In the genomic region with DNA sequence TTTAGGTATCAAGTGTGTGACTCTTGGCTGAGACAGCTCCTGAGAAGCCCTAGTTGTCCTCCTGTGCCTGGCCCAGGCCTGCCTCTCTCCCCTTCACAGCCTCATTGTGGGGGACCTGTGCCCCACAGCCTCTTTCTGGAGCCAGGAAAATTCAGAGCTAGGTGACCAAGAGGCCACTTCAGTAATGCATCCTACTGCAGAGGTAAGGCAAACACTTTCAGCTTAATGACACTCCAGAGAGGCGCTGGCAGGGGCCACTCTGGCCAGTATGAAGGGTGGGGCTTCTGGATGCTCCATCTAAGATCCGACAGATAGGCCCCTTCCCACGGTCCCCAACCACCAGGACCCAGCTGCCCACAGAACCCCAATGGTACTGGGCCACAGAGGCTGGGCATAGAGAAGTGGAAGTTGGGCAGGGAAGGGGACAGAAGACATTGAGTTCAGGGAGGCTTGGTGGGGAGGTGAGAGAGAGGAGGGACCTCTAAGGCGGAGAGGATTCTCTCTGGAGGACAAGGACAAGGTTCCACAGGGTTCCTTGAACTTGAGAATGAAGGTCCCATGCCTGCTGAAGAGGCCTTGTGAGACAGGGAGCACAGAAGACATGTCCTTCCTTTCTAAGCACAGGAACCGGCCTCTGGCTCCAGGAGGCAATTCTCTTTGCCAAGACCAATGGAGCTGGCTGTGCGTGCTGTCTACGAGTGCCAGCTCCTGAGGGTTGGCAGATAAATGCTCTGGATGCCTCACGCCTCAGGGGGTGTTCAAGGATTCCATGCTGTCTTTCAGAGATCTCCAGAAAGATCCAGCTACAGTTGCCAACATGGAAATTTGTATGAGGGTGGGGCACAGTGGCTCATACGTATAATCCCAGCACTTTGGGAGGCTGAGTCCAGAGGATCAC, we compare ENCODE assay signal across 1 cellular context.
TF ChIP-seq lines count a peak whose summit lies in the region.

No MANE protein-coding gene starts in this region.

TF ChIP-seq in IMR-90, 13 proteins besides CTCF, POLR2A, EP300 and RAD21:
- TF ChIP-seq SMC3 (IDR thresholded peaks at IDR 0.05; ENCODE audit: low read depth, low read length) = no peak
- no peak for TF ChIP-seq FOS (IDR thresholded peaks at IDR 0.05; ENCODE audit: low read depth, low read length)
